ENCODE assay signal across 16 cellular contexts in the genomic region with DNA sequence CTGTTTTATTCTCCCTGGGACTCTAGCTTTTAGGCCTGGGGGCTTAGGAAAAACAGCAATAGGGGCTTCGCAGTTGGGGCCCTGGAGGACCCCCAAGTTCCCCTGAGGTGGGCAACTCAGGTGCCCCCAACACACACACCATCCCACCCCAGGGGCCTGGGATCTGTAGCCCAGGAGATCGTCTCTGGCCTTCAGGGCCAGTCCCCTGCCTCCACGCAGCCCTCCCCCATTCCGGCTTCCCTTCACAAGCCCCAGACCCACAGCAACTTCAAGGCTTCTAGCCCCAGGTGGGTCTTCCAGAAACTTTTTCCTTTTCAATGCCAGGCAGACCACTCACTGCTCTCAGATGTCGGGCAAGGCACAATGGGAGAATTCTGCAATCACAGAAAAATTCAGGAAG.
DNase-seq lines count a peak whose midpoint lies in the region; ATAC-seq, FAIRE-seq and TF ChIP-seq lines count a peak whose summit lies in the region.
"Had no signal": no experiment of that assay in that cellular context is flagged by ENCODE, and none has a peak within 500 bp of the region (broad histone marks: within the 10 kb centered on the region; RNA-seq: fewer than 3 reads in every experiment).

No MANE protein-coding gene starts in this region.

- no peak overlapping the region for H3K14ac ChIP-seq in H1 (ENCODE audit: insufficient read length)

- H2AK5ac ChIP-seq in H1 (ENCODE audit: low read depth, low read length): no peak overlapping the region

- H3K4ac ChIP-seq in H1 (replicated peaks; ENCODE audit: insufficient read length, low read depth, low read length): no peak overlapping the region

- no peak for TF ChIP-seq POLR2A in H1 (IDR thresholded peaks at IDR 0.05; ENCODE audit: control extremely low read depth in 1 of 2, low read depth in 2 of 2, low read length in 2 of 2)
- TF ChIP-seq POLR2A in GM18505 (IDR thresholded peaks at IDR 0.05; ENCODE audit: borderline replicate concordance, extremely low read depth, insufficient read depth, insufficient read length): no peak

- no peak overlapping the region for H2BK15ac ChIP-seq in H1 (ENCODE audit: low read length)

- no peak for TF ChIP-seq CTCF in heart right ventricle (IDR thresholded peaks at IDR 0.05)
- TF ChIP-seq CTCF in H1 (IDR thresholded peaks at IDR 0.05; ENCODE audit: control extremely low read depth in 1 of 3, insufficient read depth in 1 of 3, low read depth in 1 of 3, low read length in 3 of 3): no peak
- no peak for TF ChIP-seq CTCF in nephron (IDR thresholded peaks at IDR 0.05; ENCODE audit: unreplicated experiment in 3 of 3)

- peak overlapping the region; percentile 95 for H2AFZ ChIP-seq in H1 (ENCODE audit: low read length)

- DNase-seq in heart right ventricle (no peak), Right ventricle myocardium superior (no peak), H1 (ENCODE audit: low read depth in 1 of 2, low spot score in 2 of 2) (no peak), NK-92 (lab: John Stamatoyannopoulos, UW; ENCODE audit: unreplicated experiment) (no peak)
- DNase-seq: Calu3; CD4-positive, alpha-beta memory T cell; DMS53; NCI-H187; NCI-H226; NCI-H524 treated with DMSO at 0.1 percent for 48 hours had no signal

- H4K91ac ChIP-seq in H1 (replicated peaks; ENCODE audit: insufficient read length, low read length): peak overlapping the region; percentile 61

- H3K9me3 ChIP-seq in heart right ventricle (no peaks in the 10 kb centered on the region), H1 (ENCODE audit: insufficient read depth in 2 of 2, low read depth in 1 of 2, low read length in 1 of 2) (no peaks in the 10 kb centered on the region)

- no peaks in the 10 kb centered on the region for H3K9me3 Mint-ChIP-seq in nephron
- H3K9me3 Mint-ChIP-seq: CD4-positive, alpha-beta memory T cell had no signal

- TF ChIP-seq RAD21 in H1 (IDR thresholded peaks at IDR 0.05 in 1 of 2, conservative IDR thresholded peaks at IDR 0.05 in 1 of 2; ENCODE audit: low read depth in 2 of 2, low read length in 2 of 2): no peak

- peak overlapping the region; percentile 43; the same call in 1 of the 2 replicates for H2BK20ac ChIP-seq in H1 (ENCODE audit: low read length)

- H3K4me1 Mint-ChIP-seq in nephron: peaks cover 5% of the 10 kb centered on the region
- H3K4me1 Mint-ChIP-seq: B cell; CD4-positive, alpha-beta memory T cell had no signal

- H4K20me1 ChIP-seq in H1 (replicated peaks in 1 of 2; ENCODE audit: control insufficient read depth in 1 of 2, insufficient read depth in 2 of 2, low read length in 2 of 2): no peaks in the 10 kb centered on the region

- H3K79me2 ChIP-seq in H1 (ENCODE audit: control insufficient read depth in 1 of 2, insufficient read depth in 2 of 2, low read length in 2 of 2): no peaks in the 10 kb centered on the region

- H3K4me2 ChIP-seq in H1 (ENCODE audit: insufficient read depth in 1 of 2, low read depth in 2 of 2, low read length in 2 of 2): peak overlapping the region in 1 of 2 experiments; percentile 35; a peak in 1 of 4 replicates

- H3K4me3 ChIP-seq in heart right ventricle (peak overlapping the region in 1 of 10 donors; percentile 42), H1 (ENCODE audit: extremely low read depth in 1 of 4, insufficient read depth in 2 of 4, low read depth in 3 of 4, low read length in 4 of 4) (no peak overlapping the region)
- H3K4me3 ChIP-seq: K562 had no signal

- no peak overlapping the region; the same call in 1 of the 2 replicates for H3K18ac ChIP-seq in H1 (ENCODE audit: extremely low read depth, low read length)

- H3K36me3 ChIP-seq in heart right ventricle: no peaks in the 10 kb centered on the region
- no peaks in the 10 kb centered on the region for H3K36me3 ChIP-seq in H1 (ENCODE audit: control insufficient read depth in 2 of 4, insufficient read depth in 4 of 4, low read length in 3 of 4)

- H3K23ac ChIP-seq in H1 (ENCODE audit: insufficient read length): no peak overlapping the region

- no peak overlapping the region for H3K4me3 Mint-ChIP-seq in nephron
- H3K4me3 Mint-ChIP-seq: B cell; CD4-positive, alpha-beta memory T cell had no signal

- H4K8ac ChIP-seq in H1 (ENCODE audit: extremely low read depth, insufficient read depth, low read length): no peak overlapping the region

- H3K4me1 ChIP-seq in heart right ventricle (peaks cover 0 to 21% (median 3%) of the 10 kb centered on the region in 9 donors), H1 (replicated peaks in 1 of 4; ENCODE audit: control insufficient read depth in 3 of 4, insufficient read depth in 4 of 4, low read length in 3 of 4) (peaks cover 0 to 9% (median 3%) of the 10 kb centered on the region in 4 experiments; a peak in 6 of 7 replicates)

- no peak overlapping the region for H2BK12ac ChIP-seq in H1 (ENCODE audit: low read depth, low read length)

- intact Hi-C loops in heart right ventricle (cut with DNase I) (loop anchor here in 1 of 10 donors (10.0 kb wide), 1 partner anchor 62 kb away; no protein-coding TSS in a partner anchor), Right ventricle myocardium superior (cut with DNase I) (no loop called here)

- peak overlapping the region; percentile 17 for H3K56ac ChIP-seq in H1 (replicated peaks; ENCODE audit: insufficient read length, low read depth, low read length)

- 87 to 89% methylated on average over 5 of the region's 5 CpGs for WGBS in heart right ventricle, 2 donors
- WGBS in H1 (ENCODE audit: extremely low coverage in 1 of 2, insufficient coverage in 1 of 2, insufficient read length in 1 of 2, insufficient replicate concordance in 2 of 2, low coverage in 1 of 2, low lambda C conversion rate in 2 of 2, missing lambda C conversion rate in 1 of 2), 2 experiments: 84% methylated on average over 5 of the region's 5 CpGs; no CpG with 5 or more reads in 1 of the 2 experiments

- H3K27me3 ChIP-seq in heart right ventricle (peaks cover 0 to 20% (median 0%) of the 10 kb centered on the region in 7 donors), H1 (replicated peaks in 1 of 4; ENCODE audit: control insufficient read depth in 3 of 4, extremely low read depth in 1 of 4, insufficient read depth in 3 of 4, low read length in 3 of 4) (no peaks in the 10 kb centered on the region; a peak in 2 of 7 replicates)

- CTCF ChIA-PET in H1 (lab: Charles Lee; ENCODE audit: partially characterized antibody): interaction anchor here (1.0 to 2.5 kb wide), 3 partner anchors 15 to 468 kb away, joined by 3 to 7 read pairs (median 4); no protein-coding TSS in a partner anchor

- ATAC-seq in heart right ventricle: no peak
- no peak for ATAC-seq in Right ventricle myocardium superior (ENCODE audit: poor library complexity)
- no peak for ATAC-seq in GM18505 (IDR thresholded peaks at IDR 0.05; ENCODE audit: unreplicated experiment)
- no peak for ATAC-seq in GM21515 (IDR thresholded peaks at IDR 0.05; ENCODE audit: unreplicated experiment)
- ATAC-seq: HCT116, K562 had no signal

- no peaks in the 10 kb centered on the region for H3K36me3 Mint-ChIP-seq in nephron (ENCODE audit: low read depth)
- H3K36me3 Mint-ChIP-seq: CD4-positive, alpha-beta memory T cell had no signal

- POLR2A ChIA-PET in H1 (lab: Charles Lee; ENCODE audit: partially characterized antibody): interaction anchor here (0.9 kb wide), 1 partner anchor 10 kb away, joined by 3 read pairs; no protein-coding TSS in a partner anchor

- FAIRE-seq in H1 (lab: Jason Lieb, UNC): no peak
- FAIRE-seq: K562 had no signal

- no peak overlapping the region for H4K5ac ChIP-seq in H1 (ENCODE audit: insufficient read length, low read depth, low read length)

- H2BK120ac ChIP-seq in H1 (replicated peaks; ENCODE audit: low read depth, low read length): no peak overlapping the region

- no peak overlapping the region for H3K9ac ChIP-seq in H1 (replicated peaks in 1 of 4; ENCODE audit: extremely low read depth in 1 of 4, low read depth in 3 of 4, low read length in 3 of 4)

- no peaks in the 10 kb centered on the region for H3K23me2 ChIP-seq in H1 (ENCODE audit: low read depth, low read length)

- no peak for TF ChIP-seq EP300 in H1 (IDR thresholded peaks at IDR 0.05; ENCODE audit: borderline replicate concordance in 1 of 2, low read depth in 2 of 2, low read length in 2 of 2)

- H3K79me1 ChIP-seq in H1 (ENCODE audit: low read depth, low read length): no peaks in the 10 kb centered on the region; the same call in 1 of the 2 replicates

- no peak overlapping the region for H2BK5ac ChIP-seq in H1 (ENCODE audit: low read depth, low read length)

- H3K27ac ChIP-seq in heart right ventricle (peak overlapping the region; percentile 30 to 91 (median 73)), H1 (ENCODE audit: low read depth, low read length) (no peak overlapping the region)

- peaks cover 3% of the 10 kb centered on the region for H3K27me3 Mint-ChIP-seq in nephron (ENCODE audit: low read depth)

- peak overlapping the region in 2 of 3 experiments; percentile 57 to 78 for H3K27ac Mint-ChIP-seq in nephron
- H3K27ac Mint-ChIP-seq: B cell had no signal

TF ChIP-seq in H1, 55 proteins besides CTCF, POLR2A, EP300 and RAD21:
- TF ChIP-seq POLR2AphosphoS5 (IDR thresholded peaks at IDR 0.05; ENCODE audit: low read depth, low read length) (no peak), TCF12 (IDR thresholded peaks at IDR 0.05; ENCODE audit: low read depth, low read length) (no peak), SP4 (IDR thresholded peaks at IDR 0.05; ENCODE audit: low read length) (no peak)
